In the genomic region with DNA sequence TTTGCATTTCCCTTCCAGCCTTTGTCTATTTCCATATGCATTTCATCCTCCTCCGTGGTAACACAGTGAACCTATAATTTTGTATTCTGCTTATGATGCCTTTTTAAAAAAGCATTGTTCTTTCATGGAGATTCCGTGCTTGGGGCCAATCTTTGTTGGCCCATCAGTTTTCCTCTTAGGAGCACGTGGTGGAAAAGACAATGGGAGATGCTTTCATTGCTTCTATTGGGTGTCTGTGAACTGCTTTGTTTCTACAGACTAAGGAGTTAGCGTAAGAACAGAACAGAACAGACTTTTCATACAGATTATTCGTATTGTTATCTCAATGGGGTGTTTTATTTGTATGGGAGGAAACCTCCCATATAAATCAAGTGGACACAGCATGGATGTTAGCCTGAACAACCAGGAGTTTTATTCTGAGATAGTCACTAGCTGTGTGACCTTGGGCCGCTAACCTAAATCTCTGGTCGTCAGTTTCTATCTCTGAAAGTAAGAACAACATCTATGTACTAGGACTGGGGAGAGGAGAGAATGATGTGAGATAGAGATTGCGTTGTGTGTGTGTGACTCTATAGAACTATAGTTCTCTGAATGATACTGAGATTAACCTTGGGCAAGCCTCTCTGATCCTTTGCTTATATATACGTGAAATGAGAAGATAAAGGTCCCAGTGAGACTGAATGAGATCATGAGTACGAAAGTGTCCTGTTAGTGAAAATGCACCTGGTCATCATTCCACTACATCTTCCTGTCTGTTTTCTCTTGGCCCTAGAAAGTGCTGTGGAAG, we compare ENCODE assay signal across 22 cellular contexts. TPM values are rescaled to one million over a fixed set of nuclear protein-coding genes. Genes with fewer than 3 reads are reported as not detected.
A peak's percentile ranks its signal among the peaks of the same experiment; 100 is the strongest.
DNase-seq lines count a peak whose midpoint lies in the region; ATAC-seq and TF ChIP-seq lines count a peak whose summit lies in the region.
"Had no signal": no experiment of that assay in that cellular context is flagged by ENCODE, and none has a peak within 500 bp of the region (broad histone marks: within the 10 kb centered on the region; RNA-seq: fewer than 3 reads in every experiment).

No MANE protein-coding gene starts in this region.

- H3K27ac ChIP-seq in KMS-11 = peak overlapping the region; percentile 38; the same call in 1 of the 2 replicates
- H3K27ac ChIP-seq: left lung, uterus, WERI-Rb-1 had no signal

- intact Hi-C loops in activated T-helper 2 cell treated with anti-CD3 and anti-CD28 coated beads, Interferon-gamma antibody, Interleukin-2, Interleukin-4, amounts not matched to agents 10 μg/mL and 5 μg/mL and 100 μg/mL, durations not matched to agents 14 hours and 24 hours and 36 hours (cut with micrococcal nuclease) = no loop called here

- no peak overlapping the region for H3K9ac ChIP-seq in KMS-11

- H3K79me2 ChIP-seq in KMS-11 (ENCODE audit: insufficient read depth, low read depth) = no peaks in the 10 kb centered on the region

- POLR2A ChIA-PET in naive thymus-derived CD8-positive, alpha-beta T cell (lab: Charles Lee) = no interaction called here

- ATAC-seq in naive thymus-derived CD8-positive, alpha-beta T cell = no peak
- ATAC-seq: left lung had no signal

- H3K36me3 ChIP-seq in KMS-11 (ENCODE audit: insufficient read depth) = no peaks in the 10 kb centered on the region
- H3K36me3 ChIP-seq: BE2C, left lung, uterus, WERI-Rb-1 had no signal

- no peaks in the 10 kb centered on the region for H4K20me1 ChIP-seq in KMS-11 (ENCODE audit: insufficient read depth)

- H3K9me3 Mint-ChIP-seq in activated T-helper 2 cell treated with anti-CD3 and anti-CD28 coated beads, Interferon-gamma antibody, Interleukin-2, Interleukin-4, amounts not matched to agents 10 μg/mL and 5 μg/mL and 100 μg/mL, durations not matched to agents 14 hours and 24 hours and 36 hours = peaks cover 13% of the 10 kb centered on the region
- peaks cover 0 to 2% (median 0%) of the 10 kb centered on the region in 9 donors for H3K9me3 Mint-ChIP-seq in naive thymus-derived CD8-positive, alpha-beta T cell

- no peaks in the 10 kb centered on the region for H3K27me3 ChIP-seq in KMS-11 (ENCODE audit: insufficient read depth, low read depth)
- H3K27me3 ChIP-seq: BE2C, left lung, uterus had no signal

- no peak overlapping the region for H3K4me3 Mint-ChIP-seq in activated T-helper 2 cell treated with anti-CD3 and anti-CD28 coated beads, Interferon-gamma antibody, Interleukin-2, Interleukin-4, amounts not matched to agents 10 μg/mL and 5 μg/mL and 100 μg/mL, durations not matched to agents 14 hours and 24 hours and 36 hours (ENCODE audit: low read depth)
- no peak overlapping the region for H3K4me3 Mint-ChIP-seq in naive thymus-derived CD8-positive, alpha-beta T cell

- TF ChIP-seq CTCF in KMS-11 (conservative IDR thresholded peaks at IDR 0.05; ENCODE audit: low read depth, low read length) = no peak

- peak overlapping the region; percentile 70 for H3K27ac Mint-ChIP-seq in activated T-helper 2 cell treated with anti-CD3 and anti-CD28 coated beads, Interferon-gamma antibody, Interleukin-2, Interleukin-4, amounts not matched to agents 10 μg/mL and 5 μg/mL and 100 μg/mL, durations not matched to agents 14 hours and 24 hours and 36 hours
- no peak overlapping the region for H3K27ac Mint-ChIP-seq in naive thymus-derived CD8-positive, alpha-beta T cell

- H3K4me2 ChIP-seq in KMS-11 = peak overlapping the region; percentile 85

- peaks cover 7% of the 10 kb centered on the region for H3K36me3 Mint-ChIP-seq in activated T-helper 2 cell treated with anti-CD3 and anti-CD28 coated beads, Interferon-gamma antibody, Interleukin-2, Interleukin-4, amounts not matched to agents 10 μg/mL and 5 μg/mL and 100 μg/mL, durations not matched to agents 14 hours and 24 hours and 36 hours (ENCODE audit: low read depth)
- H3K36me3 Mint-ChIP-seq in naive thymus-derived CD8-positive, alpha-beta T cell = no peaks in the 10 kb centered on the region

- H3K4me1 Mint-ChIP-seq in activated T-helper 2 cell treated with anti-CD3 and anti-CD28 coated beads, Interferon-gamma antibody, Interleukin-2, Interleukin-4, amounts not matched to agents 10 μg/mL and 5 μg/mL and 100 μg/mL, durations not matched to agents 14 hours and 24 hours and 36 hours (ENCODE audit: low read depth) = peaks cover 60% of the 10 kb centered on the region
- peaks cover 0 to 29% (median 4%) of the 10 kb centered on the region in 4 donors for H3K4me1 Mint-ChIP-seq in naive thymus-derived CD8-positive, alpha-beta T cell

- DNase-seq in NCI-H345 (lab: John Stamatoyannopoulos, UW) (peak; percentile 38), NCI-H345 treated with DMSO at 0.1 percent for 48 hours (lab: John Stamatoyannopoulos, UW; ENCODE audit: unreplicated experiment) (no peak), midbrain (lab: John Stamatoyannopoulos, UW) (peak; percentile 75), DMS53 (lab: John Stamatoyannopoulos, UW) (no peak), NOMO-1 treated with DMSO at 0.1 percent for 48 hours (lab: John Stamatoyannopoulos, UW; ENCODE audit: unreplicated experiment) (no peak)
- no peak for DNase-seq in activated T-helper 2 cell treated with anti-CD3 and anti-CD28 coated beads, Interferon-gamma antibody, Interleukin-2, Interleukin-4, amounts not matched to agents 10 μg/mL and 5 μg/mL and 100 μg/mL, durations not matched to agents 14 hours and 24 hours and 36 hours (ENCODE audit: low spot score)
- DNase-seq in naive thymus-derived CD8-positive, alpha-beta T cell = no peak
- DNase-seq: 8988T; activated CD8-positive, alpha-beta memory T cell treated with anti-CD3 and anti-CD28 coated beads for 24 hours; activated gamma-delta T cell; central memory CD4-positive, alpha-beta T cell; effector memory CD4-positive, alpha-beta T cell; GOT3; left lung; NCI-H1436; NCI-H446; Right ventricle myocardium superior; T-helper 1 cell; uterus; WERI-Rb-1 had no signal

- peaks cover 81% of the 10 kb centered on the region for H3K4me1 ChIP-seq in KMS-11 (ENCODE audit: low read depth, poor library complexity, severe bottlenecking)
- H3K4me1 ChIP-seq: left lung, uterus had no signal

- H3K27me3 Mint-ChIP-seq in activated T-helper 2 cell treated with anti-CD3 and anti-CD28 coated beads, Interferon-gamma antibody, Interleukin-2, Interleukin-4, amounts not matched to agents 10 μg/mL and 5 μg/mL and 100 μg/mL, durations not matched to agents 14 hours and 24 hours and 36 hours (ENCODE audit: low read depth) = no peaks in the 10 kb centered on the region
- peaks cover 0 to 8% (median 0%) of the 10 kb centered on the region in 5 donors for H3K27me3 Mint-ChIP-seq in naive thymus-derived CD8-positive, alpha-beta T cell

- H3K4me3 ChIP-seq in KMS-11 (IDR thresholded peaks at IDR 0.05; ENCODE audit: insufficient read depth, low read depth, low read length) = no peak overlapping the region
- H3K4me3 ChIP-seq: left lung, uterus had no signal

- H2AFZ ChIP-seq in KMS-11 (ENCODE audit: low read depth) = no peak overlapping the region

RNA-seq across cellular contexts. Expression of gene YWHAQ, which starts 22.9 kb away (rescaled TPM):
- 334 and 339 TPM in 2 replicates for total RNA-seq in activated T-helper 2 cell treated with anti-CD3 and anti-CD28 coated beads, Interferon-gamma antibody, Interleukin-2, Interleukin-4, amounts not matched to agents 10 μg/mL and 5 μg/mL and 100 μg/mL, durations not matched to agents 14 hours and 24 hours and 36 hours
- total RNA-seq in naive thymus-derived CD8-positive, alpha-beta T cell = 100 to 1,000 TPM in 1 of 2 experiments, 10 to 100 TPM in 1; 99.2 to 113 TPM
- polyA plus RNA-seq in naive thymus-derived CD8-positive, alpha-beta T cell = 100 to 1,000 TPM; 195 to 348 (median 236) TPM

Comparison
In these comparisons a context has a peak if more than half of its experiments do, and no peak if none do; other contexts are left out.
1. DNase-seq: peak in NCI-H345 (single experiment) and midbrain (single experiment); none in NCI-H345 treated with DMSO at 0.1 percent for 48 hours (single experiment), activated T-helper 2 cell treated with anti-CD3 and anti-CD28 coated beads, Interferon-gamma antibody, Interleukin-2, Interleukin-4, amounts not matched to agents 10 μg/mL and 5 μg/mL and 100 μg/mL, durations not matched to agents 14 hours and 24 hours and 36 hours (single experiment), DMS53 (single experiment), NOMO-1 treated with DMSO at 0.1 percent for 48 hours (single experiment) and naive thymus-derived CD8-positive, alpha-beta T cell (0 of 10).